Comparison of ENCODE assay signal across 1 cellular context in genomic region chr7:32680259-32681173, GRCh38.
A peak's percentile ranks its signal among the peaks of the same experiment; 100 is the strongest.
TF ChIP-seq lines count a peak whose summit lies in the region.

No MANE protein-coding gene starts in this region.

TF ChIP-seq in GM23338, 12 proteins besides CTCF, POLR2A, EP300 and RAD21 (continued from another document):
- TF ChIP-seq STAT1 (IDR thresholded peaks at IDR 0.05; ENCODE audit: unreplicated experiment) (no peak), CREB1 (CRISPR knock-in tag; IDR thresholded peaks at IDR 0.05; ENCODE audit: low read depth) (peak; percentile 33)
